ENCODE assay signal across 9 cellular contexts in genomic region chr7:129948877-129949291, GRCh38. TPM values are rescaled to one million over a fixed set of nuclear protein-coding genes. Genes with fewer than 3 reads are reported as not detected.
DNase-seq lines count a peak whose midpoint lies in the region; ATAC-seq and TF ChIP-seq lines count a peak whose summit lies in the region.
"Had no signal": no experiment of that assay in that cellular context is flagged by ENCODE, and none has a peak within 500 bp of the region (broad histone marks: within the 10 kb centered on the region; RNA-seq: fewer than 3 reads in every experiment).

No MANE protein-coding gene starts in this region.

- WGBS in stomach, 5 donors = 0 to 2% (median 1%) methylated on average over 10 of the region's 10 CpGs

- TF ChIP-seq EP300 in stomach (IDR thresholded peaks at IDR 0.05) = no peak

- CTCF ChIA-PET in Calu3 (lab: Charles Lee) = interaction anchor here (0.6 to 3.3 kb wide), 12 partner anchors 9 to 170 kb away, joined by 3 to 31 read pairs (median 4); no protein-coding TSS in a partner anchor

- peaks cover 13 to 67% (median 45%) of the 10 kb centered on the region in 4 donors for H3K4me1 ChIP-seq in stomach

- intact Hi-C loops in Calu3 (cut with micrococcal nuclease; ENCODE audit: unreplicated experiment) = loop anchor here (1.0 to 5.0 kb wide), 4 partner anchors 42 to 122 kb away; no protein-coding TSS in a partner anchor
- intact Hi-C loops in stomach (cut with DNase I; ENCODE audit: low total_unique reads) = no loop called here

- H3K27me3 Mint-ChIP-seq in Calu3 (ENCODE audit: unreplicated experiment) = no peaks in the 10 kb centered on the region
- no peaks in the 10 kb centered on the region for H3K27me3 Mint-ChIP-seq in neural crest cell (ENCODE audit: low read depth)
- H3K27me3 Mint-ChIP-seq: stimulated activated naive CD8-positive, alpha-beta T cell treated with anti-CD3 and anti-CD28 coated beads, Interleukin-15, Interleukin-2, amounts not matched to agents 100 ng/mL and 50 ng/mL, for 24 hours had no signal

- H3K27ac Mint-ChIP-seq in Calu3 (ENCODE audit: unreplicated experiment) (no peak overlapping the region), neural crest cell (ENCODE audit: unreplicated experiment) (no peak overlapping the region)
- H3K27ac Mint-ChIP-seq: stimulated activated naive CD8-positive, alpha-beta T cell treated with anti-CD3 and anti-CD28 coated beads, Interleukin-15, Interleukin-2, amounts not matched to agents 100 ng/mL and 50 ng/mL, for 24 hours had no signal

- no peak overlapping the region for H3K4me3 Mint-ChIP-seq in Calu3 (ENCODE audit: low read depth, unreplicated experiment)
- H3K4me3 Mint-ChIP-seq in neural crest cell = no peak overlapping the region
- H3K4me3 Mint-ChIP-seq: stimulated activated naive CD8-positive, alpha-beta T cell treated with anti-CD3 and anti-CD28 coated beads, Interleukin-15, Interleukin-2, amounts not matched to agents 100 ng/mL and 50 ng/mL, for 24 hours had no signal

- H3K27ac ChIP-seq in stomach = peak overlapping the region; percentile 92 to 100 (median 99)

- H3K4me3 ChIP-seq in foreskin fibroblast (ENCODE audit: low read depth in 1 of 2, low read length in 2 of 2) (peak overlapping the region; percentile 90), stomach (peak overlapping the region; percentile 73 to 97 (median 78))

- H3K9me3 Mint-ChIP-seq in Calu3 (ENCODE audit: low read depth, unreplicated experiment) (no peaks in the 10 kb centered on the region), neural crest cell (no peaks in the 10 kb centered on the region)

- H3K4me1 Mint-ChIP-seq in Calu3 (ENCODE audit: low read depth, unreplicated experiment) (peaks cover 8% of the 10 kb centered on the region), neural crest cell (peaks cover 14% of the 10 kb centered on the region)

- peaks cover 0 to 2% (median 0%) of the 10 kb centered on the region in 4 donors for H3K36me3 ChIP-seq in stomach

- peak in 1 of 4 donors; percentile 37 for TF ChIP-seq POLR2A in stomach (IDR thresholded peaks at IDR 0.05)

- TF ChIP-seq CTCF in Calu3 (IDR thresholded peaks at IDR 0.05; ENCODE audit: unreplicated experiment) = no peak
- TF ChIP-seq CTCF in foreskin fibroblast (IDR thresholded peaks at IDR 0.05; ENCODE audit: low read depth, low read length) = no peak
- no peak for TF ChIP-seq CTCF in neural crest cell (conservative IDR thresholded peaks at IDR 0.05)
- TF ChIP-seq CTCF in stomach (IDR thresholded peaks at IDR 0.05) = no peak

- peak; percentile 60 for ATAC-seq in GM21423 (IDR thresholded peaks at IDR 0.05; ENCODE audit: unreplicated experiment)

- H3K36me3 Mint-ChIP-seq in Calu3 (ENCODE audit: insufficient read depth, unreplicated experiment) = peaks cover 11% of the 10 kb centered on the region
- peaks cover 9% of the 10 kb centered on the region for H3K36me3 Mint-ChIP-seq in neural crest cell (ENCODE audit: low read depth)

- H3K9me3 ChIP-seq in stomach = no peaks in the 10 kb centered on the region

- no TSS peak for BruUV-seq in Calu3 (replicated peaks; lab: Mats Ljungman, UMichigan)

- no peaks in the 10 kb centered on the region for H3K27me3 ChIP-seq in stomach

- DNase-seq in Calu3 (peak; percentile 92), HuH-7.5 (ENCODE audit: low spot score) (peak; percentile 89), RPMI7951 (ENCODE audit: low read depth) (peak; percentile 97), foreskin fibroblast (peak; percentile 96 to 98), neural crest cell (ENCODE audit: low read depth, low spot score) (peak; percentile 70), stomach (peak; percentile 93)
- peak; percentile 72 for DNase-seq in activated effector memory CD4-positive, alpha-beta T cell treated with Interleukin-2 at 50 U/mL for 16 hours

RNA-seq across cellular contexts. Expression of gene UBE2H, which starts 3.9 kb away (rescaled TPM):
- total RNA-seq in Calu3 (2022) = 103 and 115 TPM in 2 replicates
- total RNA-seq in RPMI7951 (2014; rRNA removed; shearing (Covaris generic)) = 40.9 and 41.1 TPM in 2 replicates
- 43.4 and 49.5 TPM in 2 replicates for total RNA-seq in neural crest cell
- total RNA-seq in stomach = 100 to 1,000 TPM in 1 of 5 donors, 10 to 100 TPM in 4; 47.8 to 150 (median 59.8) TPM
- polyA plus RNA-seq in stomach = 10 to 100 TPM; 19.2 to 37.7 (median 28.1) TPM

Comparison
In these comparisons a context has a peak if more than half of its experiments do, and no peak if none do; other contexts are left out.
1. Peak in every context shown above with its lines: DNase-seq, ATAC-seq, H3K4me3 ChIP-seq and H3K27ac ChIP-seq.